In the genomic region with DNA sequence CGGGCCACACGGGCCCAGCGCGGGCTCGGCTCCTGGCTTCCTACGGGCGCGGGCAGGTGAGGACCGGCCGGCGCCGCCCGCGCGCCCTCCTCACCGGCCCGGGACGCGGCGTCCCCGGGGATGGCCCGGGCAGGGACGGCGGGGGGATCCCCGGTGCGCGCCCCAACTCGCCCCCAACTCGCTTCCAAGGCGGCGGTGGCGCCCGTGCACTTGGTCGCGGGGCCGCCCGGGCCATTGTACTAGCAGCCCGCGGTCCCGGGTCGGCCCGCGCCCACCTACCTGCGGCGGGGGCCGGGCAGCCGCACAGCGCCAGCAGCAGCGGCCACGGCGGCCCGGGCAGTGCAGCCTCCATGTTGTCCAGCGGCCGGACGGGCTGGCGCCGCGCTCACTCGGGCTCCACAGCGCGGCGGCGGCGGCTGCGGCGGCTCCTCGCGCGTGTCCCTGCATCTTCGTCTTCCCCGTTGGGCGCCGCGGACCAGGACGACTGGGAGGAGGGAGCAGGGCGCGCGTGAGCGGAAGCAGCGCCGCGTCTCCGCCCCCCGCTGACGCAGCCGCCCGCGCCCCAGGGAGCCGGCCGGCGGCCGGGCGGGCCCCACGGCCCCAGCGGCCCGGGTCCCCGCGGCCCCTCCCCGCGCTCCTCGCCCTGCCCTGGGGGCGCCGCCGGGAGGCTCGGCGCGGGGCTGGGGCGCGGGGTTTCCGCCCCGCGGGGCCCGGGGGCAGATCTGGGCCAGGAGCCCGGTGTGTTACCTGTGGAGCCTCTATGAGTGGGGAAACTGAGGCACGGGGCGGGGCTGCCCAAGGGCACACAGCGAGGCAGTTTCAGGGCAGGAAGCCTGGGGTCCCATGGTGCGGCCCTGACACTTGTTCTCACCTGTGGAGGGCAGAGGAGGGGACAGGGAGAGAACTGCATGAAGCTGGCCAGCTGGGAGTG, we compare ENCODE assay signal across 9 cellular contexts.
A peak's percentile ranks its signal among the peaks of the same experiment; 100 is the strongest.
DNase-seq lines count a peak whose midpoint lies in the region; ATAC-seq, FAIRE-seq and TF ChIP-seq lines count a peak whose summit lies in the region.
"Had no signal": no experiment of that assay in that cellular context is flagged by ENCODE, and none has a peak within 500 bp of the region (broad histone marks: within the 10 kb centered on the region; RNA-seq: fewer than 3 reads in every experiment).

No MANE protein-coding gene starts in this region.

- H3K4me2 ChIP-seq in BLaER1: peak overlapping the region; percentile 98
- peak overlapping the region; percentile 98 for H3K4me2 ChIP-seq in HepG2 (ENCODE audit: low read depth, low read length)

- H3K4me3 ChIP-seq in BLaER1: peak overlapping the region; percentile 100
- peak overlapping the region; percentile 100 for H3K4me3 ChIP-seq in coronary artery
- peak overlapping the region; percentile 77 to 84 (median 82) for H3K4me3 ChIP-seq in HepG2 (replicated peaks in 1 of 3; ENCODE audit: insufficient read depth in 1 of 3, low read depth in 2 of 3, low read length in 3 of 3)

- 0% methylated on average over 2 of the region's 118 CpGs for WGBS in HepG2 (ENCODE audit: low lambda C conversion rate)

- CTCF ChIA-PET in activated CD4-positive, alpha-beta T cell treated with anti-CD3 and anti-CD28 coated beads, Interleukin-2, amount 10 ng/mL, durations not matched to agents 7 days and 5 days (lab: Charles Lee): no interaction called here
- CTCF ChIA-PET in HepG2 (lab: Yijun Ruan, JAX; ENCODE audit: low intra/inter-chr PET ratio, low total read pairs): no interaction called here

- H3K27ac Mint-ChIP-seq in activated CD4-positive, alpha-beta T cell treated with anti-CD3 and anti-CD28 coated beads, Interleukin-2, amount 10 ng/mL, durations not matched to agents 7 days and 5 days: peak overlapping the region; percentile 80

- TF ChIP-seq RAD21 in HepG2 (CRISPR knock-in tag; IDR thresholded peaks at IDR 0.05): no peak

- peak overlapping the region; percentile 96 for H3K9ac ChIP-seq in BLaER1
- H3K9ac ChIP-seq in HepG2 (ENCODE audit: insufficient read depth, low read depth, low read length): peak overlapping the region; percentile 77

- peaks cover 36% of the 10 kb centered on the region for H3K79me2 ChIP-seq in HepG2 (ENCODE audit: insufficient read depth, low read length)

- no peak for TF ChIP-seq EP300 in HepG2 (IDR thresholded peaks at IDR 0.05; ENCODE audit: low read depth in 2 of 2, low read length in 2 of 2)
- TF ChIP-seq EP300 in HepG2 (CRISPR knock-in tag; IDR thresholded peaks at IDR 0.05; ENCODE audit: borderline replicate concordance): no peak

- TF ChIP-seq CTCF in coronary artery (IDR thresholded peaks at IDR 0.05): no peak
- no peak for TF ChIP-seq CTCF in HepG2 (CRISPR knock-in tag; IDR thresholded peaks at IDR 0.05)

- H3K36me3 Mint-ChIP-seq in activated CD4-positive, alpha-beta T cell treated with anti-CD3 and anti-CD28 coated beads, Interleukin-2, amount 10 ng/mL, durations not matched to agents 7 days and 5 days (ENCODE audit: low read depth): no peaks in the 10 kb centered on the region

- peak; percentile 86 for DNase-seq in LoVo (ENCODE audit: low spot score)
- DNase-seq in activated CD4-positive, alpha-beta T cell treated with anti-CD3 and anti-CD28 coated beads, Interleukin-2, amount 10 ng/mL, durations not matched to agents 7 days and 5 days: peak; percentile 72
- no peak for DNase-seq in coronary artery (ENCODE audit: low spot score)
- DNase-seq in HepG2 (ENCODE audit: low spot score): peak; percentile 13
- peak; percentile 74 for DNase-seq in stimulated activated CD4-positive, alpha-beta T cell treated with anti-CD3 and anti-CD28 coated beads, Interleukin-4, amount 100 ng/mL, for 1 hour

- H3K27ac ChIP-seq in BLaER1 (peak overlapping the region; percentile 93), coronary artery (peak overlapping the region; percentile 81 to 97), HepG2 (ENCODE audit: extremely low read length, insufficient read depth, low read length) (peak overlapping the region; percentile 89)

- no peaks in the 10 kb centered on the region for H3K27me3 ChIP-seq in BLaER1
- peaks cover 0 to 6% of the 10 kb centered on the region in 2 experiments; a peak in 2 of 5 replicates for H3K27me3 ChIP-seq in HepG2 (ENCODE audit: control insufficient read depth in 1 of 2, insufficient read depth in 2 of 2, low read length in 2 of 2)

- in situ Hi-C loops in HepG2 (cut with HindIII; ENCODE audit: extremely low pct_ligation_motif_present, low pct_unique_long_range_greater_than_20kb): no loop called here

- H3K4me1 Mint-ChIP-seq in activated CD4-positive, alpha-beta T cell treated with anti-CD3 and anti-CD28 coated beads, Interleukin-2, amount 10 ng/mL, durations not matched to agents 7 days and 5 days: peaks cover 33% of the 10 kb centered on the region

- peak; percentile 58 for ATAC-seq in GM19324 (IDR thresholded peaks at IDR 0.05; ENCODE audit: low FRiP score, unreplicated experiment)
- 0 out of 3 replicates have a peak, but pooled peaks have one; percentile 1 for ATAC-seq in HepG2
- ATAC-seq in GM21528 (IDR thresholded peaks at IDR 0.05; ENCODE audit: low FRiP score, unreplicated experiment): no peak

- H4K20me1 ChIP-seq in BLaER1 (peaks cover 44% of the 10 kb centered on the region), HepG2 (ENCODE audit: insufficient read depth, low read length) (peaks cover 25% of the 10 kb centered on the region)

- H3K4me3 Mint-ChIP-seq in activated CD4-positive, alpha-beta T cell treated with anti-CD3 and anti-CD28 coated beads, Interleukin-2, amount 10 ng/mL, durations not matched to agents 7 days and 5 days: peak overlapping the region; percentile 85

- FAIRE-seq in HepG2 (lab: Jason Lieb, UNC): no peak
- FAIRE-seq: TTC549 had no signal

- no TSS peak for BruUV-seq in HepG2 (replicated peaks; lab: Mats Ljungman, UMichigan)

- POLR2A ChIA-PET in activated CD4-positive, alpha-beta T cell treated with anti-CD3 and anti-CD28 coated beads, Interleukin-2, amount 10 ng/mL, durations not matched to agents 7 days and 5 days (lab: Charles Lee): no interaction called here
- POLR2A ChIA-PET in HepG2 (lab: Yijun Ruan, JAX): interaction anchor here (0.9 to 1.8 kb wide), 2 partner anchors 15 to 42 kb away, joined by 6 to 10 read pairs; no protein-coding TSS in a partner anchor

- peak in 1 of 2 experiments; percentile 60; a peak in 2 of 4 replicates for TF ChIP-seq POLR2A in HepG2 (IDR thresholded peaks at IDR 0.05; ENCODE audit: insufficient read depth in 1 of 2, low read depth in 2 of 2, low read length in 2 of 2)

- intact Hi-C loops in HepG2 (cut with micrococcal nuclease; ENCODE audit: unreplicated experiment): loop anchor here (5.0 kb wide), 1 partner anchor 43 kb away; no protein-coding TSS in a partner anchor

- no peaks in the 10 kb centered on the region for H3K27me3 Mint-ChIP-seq in activated CD4-positive, alpha-beta T cell treated with anti-CD3 and anti-CD28 coated beads, Interleukin-2, amount 10 ng/mL, durations not matched to agents 7 days and 5 days

- H3K9me3 ChIP-seq in BLaER1 (no peaks in the 10 kb centered on the region), HepG2 (ENCODE audit: low read length) (no peaks in the 10 kb centered on the region)

- no peaks in the 10 kb centered on the region for H3K36me3 ChIP-seq in BLaER1
- no peaks in the 10 kb centered on the region for H3K36me3 ChIP-seq in HepG2 (replicated peaks in 1 of 2; ENCODE audit: control insufficient read depth in 1 of 2, insufficient read depth in 2 of 2, low read length in 2 of 2)

- H3K4me1 ChIP-seq in BLaER1: peaks cover 65% of the 10 kb centered on the region
- peaks cover 59% of the 10 kb centered on the region for H3K4me1 ChIP-seq in HepG2 (ENCODE audit: insufficient read depth, low read length)

- no peak overlapping the region for H2AFZ ChIP-seq in HepG2 (ENCODE audit: low read length)

- H3K9me3 Mint-ChIP-seq in activated CD4-positive, alpha-beta T cell treated with anti-CD3 and anti-CD28 coated beads, Interleukin-2, amount 10 ng/mL, durations not matched to agents 7 days and 5 days: no peaks in the 10 kb centered on the region

TF ChIP-seq in HepG2, 621 proteins besides CTCF, POLR2A, EP300 and RAD21 (continues in another document):
- TF ChIP-seq JUNB (CRISPR knock-in tag; IDR thresholded peaks at IDR 0.05; ENCODE audit: borderline replicate concordance): no peak
- TF ChIP-seq TEAD2 (CRISPR knock-in tag; IDR thresholded peaks at IDR 0.05): no peak
- TF ChIP-seq GABPA (IDR thresholded peaks at IDR 0.05; ENCODE audit: low read depth, low read length): peak; percentile 47
- TF ChIP-seq GABPA (CRISPR knock-in tag; IDR thresholded peaks at IDR 0.05; ENCODE audit: low read depth): no peak
- peak; percentile 2; the same call in 1 of the 2 replicates for TF ChIP-seq HDAC1 (CRISPR knock-in tag; IDR thresholded peaks at IDR 0.05)
- TF ChIP-seq ZSCAN21 (CRISPR knock-in tag; IDR thresholded peaks at IDR 0.05; ENCODE audit: borderline replicate concordance): 0 out of 2 replicates have a peak, but pooled peaks have one; percentile 18
- peak; percentile 64 for TF ChIP-seq RBFOX2 (IDR thresholded peaks at IDR 0.05; ENCODE audit: low read depth, low read length)
- TF ChIP-seq, protein P1, sequence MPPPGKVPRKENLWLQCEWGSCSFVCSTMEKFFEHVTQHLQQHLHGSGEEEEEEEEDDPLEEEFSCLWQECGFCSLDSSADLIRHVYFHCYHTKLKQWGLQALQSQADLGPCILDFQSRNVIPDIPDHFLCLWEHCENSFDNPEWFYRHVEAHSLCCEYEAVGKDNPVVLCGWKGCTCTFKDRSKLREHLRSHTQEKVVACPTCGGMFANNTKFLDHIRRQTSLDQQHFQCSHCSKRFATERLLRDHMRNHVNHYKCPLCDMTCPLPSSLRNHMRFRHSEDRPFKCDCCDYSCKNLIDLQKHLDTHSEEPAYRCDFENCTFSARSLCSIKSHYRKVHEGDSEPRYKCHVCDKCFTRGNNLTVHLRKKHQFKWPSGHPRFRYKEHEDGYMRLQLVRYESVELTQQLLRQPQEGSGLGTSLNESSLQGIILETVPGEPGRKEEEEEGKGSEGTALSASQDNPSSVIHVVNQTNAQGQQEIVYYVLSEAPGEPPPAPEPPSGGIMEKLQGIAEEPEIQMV (CRISPR knock-in tag; IDR thresholded peaks at IDR 0.05; ENCODE audit: low read depth): peak; percentile 68; the same call in 1 of the 2 replicates
- TF ChIP-seq SAP130 (CRISPR knock-in tag; IDR thresholded peaks at IDR 0.05; ENCODE audit: low read depth): peak; percentile 79
- TF ChIP-seq POLR2AphosphoS5 (IDR thresholded peaks at IDR 0.05; ENCODE audit: low read depth, low read length): 0 out of 2 replicates have a peak, but pooled peaks have one; percentile 28
